Comparison of ENCODE assay signal across 1 cellular context in genomic region chr19:11693505-11694499, GRCh38.
TF ChIP-seq lines count a peak whose summit lies in the region.

No MANE protein-coding gene starts in this region.

TF ChIP-seq in HEK293, 187 proteins besides CTCF, POLR2A, EP300 and RAD21 (continued from another document):
- peak; percentile 21; the same call in 1 of the 2 replicates for TF ChIP-seq ZNF10 (tag by site-specific recombination; IDR thresholded peaks at IDR 0.05)
- TF ChIP-seq KLF17 (tag by site-specific recombination; IDR thresholded peaks at IDR 0.05) = peak; percentile 75
- no peak for TF ChIP-seq ZNF211 (tag by site-specific recombination; IDR thresholded peaks at IDR 0.05; ENCODE audit: low read depth)
- no peak for TF ChIP-seq ZNF530 (tag by site-specific recombination; IDR thresholded peaks at IDR 0.05; ENCODE audit: low read depth)
- TF ChIP-seq ZNF791 (tag by site-specific recombination; IDR thresholded peaks at IDR 0.05) = no peak
- TF ChIP-seq WT1 (tag by site-specific recombination; IDR thresholded peaks at IDR 0.05) = peak; percentile 98
- TF ChIP-seq ZNF658 (tag by site-specific recombination; IDR thresholded peaks at IDR 0.05) = no peak
- peak; percentile 49; the same call in 1 of the 2 replicates for TF ChIP-seq KLF16 (tag by site-specific recombination; IDR thresholded peaks at IDR 0.05)
- TF ChIP-seq, protein P1, sequence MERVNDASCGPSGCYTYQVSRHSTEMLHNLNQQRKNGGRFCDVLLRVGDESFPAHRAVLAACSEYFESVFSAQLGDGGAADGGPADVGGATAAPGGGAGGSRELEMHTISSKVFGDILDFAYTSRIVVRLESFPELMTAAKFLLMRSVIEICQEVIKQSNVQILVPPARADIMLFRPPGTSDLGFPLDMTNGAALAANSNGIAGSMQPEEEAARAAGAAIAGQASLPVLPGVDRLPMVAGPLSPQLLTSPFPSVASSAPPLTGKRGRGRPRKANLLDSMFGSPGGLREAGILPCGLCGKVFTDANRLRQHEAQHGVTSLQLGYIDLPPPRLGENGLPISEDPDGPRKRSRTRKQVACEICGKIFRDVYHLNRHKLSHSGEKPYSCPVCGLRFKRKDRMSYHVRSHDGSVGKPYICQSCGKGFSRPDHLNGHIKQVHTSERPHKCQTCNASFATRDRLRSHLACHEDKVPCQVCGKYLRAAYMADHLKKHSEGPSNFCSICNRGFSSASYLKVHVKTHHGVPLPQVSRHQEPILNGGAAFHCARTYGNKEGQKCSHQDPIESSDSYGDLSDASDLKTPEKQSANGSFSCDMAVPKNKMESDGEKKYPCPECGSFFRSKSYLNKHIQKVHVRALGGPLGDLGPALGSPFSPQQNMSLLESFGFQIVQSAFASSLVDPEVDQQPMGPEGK (tag by site-specific recombination; IDR thresholded peaks at IDR 0.05) = peak; percentile 65
- peak; percentile 33; the same call in 1 of the 2 replicates for TF ChIP-seq ZNF561 (tag by site-specific recombination; IDR thresholded peaks at IDR 0.05; ENCODE audit: borderline replicate concordance)
- TF ChIP-seq ZBTB1 (tag by site-specific recombination; IDR thresholded peaks at IDR 0.05) = no peak; the same call in 1 of the 2 replicates
- TF ChIP-seq ZNF529 (tag by site-specific recombination; IDR thresholded peaks at IDR 0.05; ENCODE audit: insufficient replicate concordance) = peak; percentile 41
- TF ChIP-seq ZNF510 (tag by site-specific recombination; IDR thresholded peaks at IDR 0.05; ENCODE audit: insufficient replicate concordance) = no peak
- no peak for TF ChIP-seq ZNF311 (tag by site-specific recombination; IDR thresholded peaks at IDR 0.05; ENCODE audit: borderline replicate concordance)
- TF ChIP-seq ZNF433 (tag by site-specific recombination; IDR thresholded peaks at IDR 0.05; ENCODE audit: low read depth) = no peak
- peak; percentile 72 for TF ChIP-seq SP3 (tag by site-specific recombination; IDR thresholded peaks at IDR 0.05)
- TF ChIP-seq ZNF548 (tag by site-specific recombination; IDR thresholded peaks at IDR 0.05) = no peak
- TF ChIP-seq, protein P2, sequence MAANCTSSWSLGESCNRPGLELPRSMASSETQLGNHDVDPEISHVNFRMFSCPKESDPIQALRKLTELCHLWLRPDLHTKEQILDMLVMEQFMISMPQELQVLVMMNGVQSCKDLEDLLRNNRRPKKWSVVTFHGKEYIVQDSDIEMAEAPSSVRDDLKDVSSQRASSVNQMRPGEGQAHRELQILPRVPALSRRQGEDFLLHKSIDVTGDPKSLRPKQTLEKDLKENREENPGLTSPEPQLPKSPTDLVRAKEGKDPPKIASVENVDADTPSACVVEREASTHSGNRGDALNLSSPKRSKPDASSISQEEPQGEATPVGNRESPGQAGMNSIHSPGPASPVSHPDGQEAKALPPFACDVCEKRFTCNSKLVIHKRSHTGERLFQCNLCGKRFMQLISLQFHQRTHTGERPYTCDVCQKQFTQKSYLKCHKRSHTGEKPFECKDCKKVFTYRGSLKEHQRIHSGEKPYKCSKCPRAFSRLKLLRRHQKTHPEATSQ (tag by site-specific recombination; IDR thresholded peaks at IDR 0.05) = no peak
- TF ChIP-seq ZXDB (tag by site-specific recombination; IDR thresholded peaks at IDR 0.05) = peak; percentile 46; the same call in 1 of the 2 replicates
- TF ChIP-seq ZNF629 (tag by site-specific recombination; IDR thresholded peaks at IDR 0.05) = peak; percentile 44
